11 cellular contexts compared by ENCODE assay signal in genomic region chr10:31399631-31400030, GRCh38.
DNase-seq lines count a peak whose midpoint lies in the region; ATAC-seq and TF ChIP-seq lines count a peak whose summit lies in the region.
"Had no signal": no experiment of that assay in that cellular context is flagged by ENCODE, and none has a peak within 500 bp of the region (broad histone marks: within the 10 kb centered on the region; RNA-seq: fewer than 3 reads in every experiment).

No MANE protein-coding gene starts in this region.

- H3K27me3 ChIP-seq in ascending aorta (no peaks in the 10 kb centered on the region), right atrium auricular region (no peaks in the 10 kb centered on the region), skeletal muscle tissue (ENCODE audit: control insufficient read depth in 3 of 3, insufficient read depth in 3 of 3, low read length in 3 of 3) (no peaks in the 10 kb centered on the region), trophoblast cell (ENCODE audit: insufficient read depth, low read length) (no peaks in the 10 kb centered on the region)

- no peak overlapping the region for H3K4me3 ChIP-seq in ascending aorta
- H3K4me3 ChIP-seq in right atrium auricular region = no peak overlapping the region
- peak overlapping the region; percentile 50 to 68 (median 65) for H3K4me3 ChIP-seq in skeletal muscle tissue (ENCODE audit: low read length in 3 of 3)
- H3K4me3 ChIP-seq in trophoblast cell (ENCODE audit: low read depth, low read length) = no peak overlapping the region

- TF ChIP-seq CTCF in ascending aorta (IDR thresholded peaks at IDR 0.05) (no peak), right atrium auricular region (IDR thresholded peaks at IDR 0.05) (no peak), omental fat pad (IDR thresholded peaks at IDR 0.05) (no peak)

- no peak overlapping the region for H2AFZ ChIP-seq in trophoblast cell (ENCODE audit: insufficient read depth, low read length, poor library complexity)

- no peak overlapping the region for H2BK120ac ChIP-seq in trophoblast cell (ENCODE audit: insufficient read depth, low read length, poor library complexity)

- H3K14ac ChIP-seq in trophoblast cell (ENCODE audit: low read length) = no peak overlapping the region

- no peak overlapping the region for H3K23ac ChIP-seq in trophoblast cell (ENCODE audit: low read length)

- no peak overlapping the region for H2BK5ac ChIP-seq in trophoblast cell (ENCODE audit: low read depth, low read length, poor library complexity)

- ATAC-seq in omental fat pad (ENCODE audit: low FRiP score) = no peak
- ATAC-seq: activated CD4-positive, CD25-positive, alpha-beta regulatory T cell treated with anti-CD3 and anti-CD28 coated beads, Interleukin-2, amount 50 U/mL, for 24 hours had no signal

- no peak overlapping the region for H4K8ac ChIP-seq in trophoblast cell (ENCODE audit: low read depth, low read length)

- no peak overlapping the region for H4K12ac ChIP-seq in trophoblast cell (ENCODE audit: low read depth, low read length)

- no peaks in the 10 kb centered on the region for H3K9me3 ChIP-seq in ascending aorta
- H3K9me3 ChIP-seq in right atrium auricular region = no peaks in the 10 kb centered on the region
- no peaks in the 10 kb centered on the region for H3K9me3 ChIP-seq in skeletal muscle tissue (ENCODE audit: control insufficient read depth in 3 of 3, low read length in 3 of 3)
- H3K9me3 ChIP-seq in trophoblast cell (ENCODE audit: insufficient read depth, low read depth, low read length) = no peaks in the 10 kb centered on the region

- H3K4me1 ChIP-seq in ascending aorta (peaks cover 8 to 36% of the 10 kb centered on the region in 2 donors), right atrium auricular region (peaks cover 0 to 69% of the 10 kb centered on the region in 2 donors), skeletal muscle tissue (ENCODE audit: control insufficient read depth in 3 of 3, insufficient read depth in 3 of 3, low read length in 3 of 3) (peaks cover 23 to 26% (median 24%) of the 10 kb centered on the region in 3 donors), trophoblast cell (ENCODE audit: control insufficient read depth in 1 of 2, insufficient read depth in 2 of 2, low read length in 2 of 2) (no peaks in the 10 kb centered on the region)

- DNase-seq in DMS79 treated with DMSO at 0.1 percent for 48 hours (lab: John Stamatoyannopoulos, UW) (peak; percentile 23), DMS79 (lab: John Stamatoyannopoulos, UW) (no peak), ascending aorta (ENCODE audit: low spot score in 2 of 2) (peak in 1 of 2 donors; percentile 71), right atrium auricular region (ENCODE audit: low spot score) (no peak), omental fat pad (ENCODE audit: low spot score) (no peak), trophoblast cell (no peak), SIG-M5 (lab: John Stamatoyannopoulos, UW) (no peak)
- DNase-seq: H7, NCI-H187 treated with DMSO at 0.1 percent for 48 hours had no signal

- no peaks in the 10 kb centered on the region for H3K79me2 ChIP-seq in trophoblast cell (ENCODE audit: control insufficient read depth, insufficient read depth, low read length, poor library complexity)

- no peak overlapping the region for H3K4ac ChIP-seq in trophoblast cell (ENCODE audit: low read depth, low read length)

- H3K27ac ChIP-seq in ascending aorta (peak overlapping the region; percentile 51 to 78), right atrium auricular region (peak overlapping the region; percentile 56 to 79), skeletal muscle tissue (ENCODE audit: low read depth, low read length) (peak overlapping the region; percentile 90), trophoblast cell (ENCODE audit: low read depth, low read length) (no peak overlapping the region)

- H3K79me1 ChIP-seq in trophoblast cell (ENCODE audit: low read length) = no peaks in the 10 kb centered on the region

- H3K18ac ChIP-seq in trophoblast cell (ENCODE audit: low read length) = no peak overlapping the region

- no peak overlapping the region for H3K4me2 ChIP-seq in trophoblast cell (ENCODE audit: low read length)

- H2BK12ac ChIP-seq in trophoblast cell (ENCODE audit: low read length) = no peak overlapping the region

- no peak overlapping the region for H4K91ac ChIP-seq in trophoblast cell (ENCODE audit: low read depth, low read length)

- intact Hi-C loops in ascending aorta (cut with DNase I) = loop anchor here (5.0 kb wide), 1 partner anchor 137 kb away; no protein-coding TSS in a partner anchor

- H3K9ac ChIP-seq in skeletal muscle tissue (ENCODE audit: low read depth in 1 of 3, low read length in 3 of 3) = peak overlapping the region; percentile 46 to 73 (median 63)
- no peak overlapping the region for H3K9ac ChIP-seq in trophoblast cell (ENCODE audit: low read length)

- H2AK5ac ChIP-seq in trophoblast cell (ENCODE audit: low read length) = no peak overlapping the region

- no peaks in the 10 kb centered on the region for H3K36me3 ChIP-seq in ascending aorta
- H3K36me3 ChIP-seq in right atrium auricular region = no peaks in the 10 kb centered on the region
- no peaks in the 10 kb centered on the region for H3K36me3 ChIP-seq in skeletal muscle tissue (ENCODE audit: control insufficient read depth in 3 of 3, insufficient read depth in 3 of 3, low read length in 3 of 3)
- no peaks in the 10 kb centered on the region for H3K36me3 ChIP-seq in trophoblast cell (ENCODE audit: control insufficient read depth in 1 of 2, insufficient read depth in 2 of 2, low read length in 2 of 2)

Comparison
In these comparisons a context has a peak if more than half of its experiments do, and no peak if none do; other contexts are left out.
1. H3K4me3 ChIP-seq: peak in skeletal muscle tissue (3 of 3); none in ascending aorta (0 of 2), right atrium auricular region (0 of 2) and trophoblast cell (single experiment).